Comparison of ENCODE assay signal across 8 cellular contexts in genomic region chr12:38905480-38906351, GRCh38. TPM values are rescaled to one million over a fixed set of nuclear protein-coding genes. Genes with fewer than 3 reads are reported as not detected.
DNase-seq lines count a peak whose midpoint lies in the region; ATAC-seq, FAIRE-seq and TF ChIP-seq lines count a peak whose summit lies in the region.

Gene CPNE8, minus strand, starts transcription at chr12:38905591. Its CDS starts 57 bp downstream, at chr12:38905534.

- H3K27me3 Mint-ChIP-seq in neural crest cell (ENCODE audit: low read depth): peaks cover 14% of the 10 kb centered on the region

- H3K9me3 Mint-ChIP-seq in neural crest cell: no peaks in the 10 kb centered on the region

- DNase-seq in RCC 7860 (ENCODE audit: low spot score) (peak; percentile 69), foreskin melanocyte (peak; percentile 87), neural crest cell (ENCODE audit: low read depth, low spot score) (peak; percentile 50), tibial nerve (ENCODE audit: low spot score in 2 of 2) (peak; percentile 66 to 80), NCI-H2171 (lab: John Stamatoyannopoulos, UW) (no peak)
- DNase-seq in activated naive CD4-positive, alpha-beta T cell treated with Interleukin-2 at 50 U/mL for 16 hours: peak; percentile 58

- TF ChIP-seq EP300 in tibial nerve (IDR thresholded peaks at IDR 0.05): peak in 1 of 2 donors; percentile 76

- WGBS in tibial nerve, 2 donors: 0% methylated on average over 26 to 54 of the region's 54 CpGs

- no peak for FAIRE-seq in RCC 7860 (lab: Jason Lieb, UNC)

- H3K27ac ChIP-seq in tibial nerve: peak within 1 kb of the TSS; percentile 73 to 97 (median 92)

- H3K36me3 ChIP-seq in tibial nerve: no peaks in the 10 kb centered on the region

- TF ChIP-seq CTCF in neural crest cell (conservative IDR thresholded peaks at IDR 0.05) (no peak), tibial nerve (IDR thresholded peaks at IDR 0.05) (peak in 2 of 5 experiments; percentile 5 to 14)

- H3K27ac Mint-ChIP-seq in neural crest cell (ENCODE audit: unreplicated experiment): peak within 1 kb of the TSS; percentile 96

- H3K4me1 ChIP-seq in tibial nerve: peaks cover 0 to 31% (median 0%) of the 10 kb centered on the region in 4 donors

- peaks cover 30% of the 10 kb centered on the region for H3K4me1 Mint-ChIP-seq in neural crest cell

- peak within 1 kb of the TSS; percentile 59 to 77 (median 67) for H3K4me3 ChIP-seq in tibial nerve

- H3K36me3 Mint-ChIP-seq in neural crest cell (ENCODE audit: low read depth): no peaks in the 10 kb centered on the region

- TF ChIP-seq POLR2A in tibial nerve (IDR thresholded peaks at IDR 0.05): peak; percentile 35 to 60

- no peaks in the 10 kb centered on the region for H3K9me3 ChIP-seq in tibial nerve

- no peaks in the 10 kb centered on the region for H3K27me3 ChIP-seq in tibial nerve

- peak; percentile 55 for ATAC-seq in GM18868 (IDR thresholded peaks at IDR 0.05; ENCODE audit: unreplicated experiment)
- ATAC-seq in HG02981 (IDR thresholded peaks at IDR 0.05; ENCODE audit: unreplicated experiment): peak; percentile 51

- H3K4me3 Mint-ChIP-seq in neural crest cell: peak within 1 kb of the TSS; percentile 97

RNA-seq across cellular contexts. Expression of gene CPNE8, which starts in this region (rescaled TPM):
- total RNA-seq in neural crest cell: 7.0 and 8.8 TPM in 2 replicates
- total RNA-seq in tibial nerve: 10 to 100 TPM; 16.5 to 20.7 (median 20.4) TPM
